ENCODE assay signal across 22 cellular contexts in the genomic region with DNA sequence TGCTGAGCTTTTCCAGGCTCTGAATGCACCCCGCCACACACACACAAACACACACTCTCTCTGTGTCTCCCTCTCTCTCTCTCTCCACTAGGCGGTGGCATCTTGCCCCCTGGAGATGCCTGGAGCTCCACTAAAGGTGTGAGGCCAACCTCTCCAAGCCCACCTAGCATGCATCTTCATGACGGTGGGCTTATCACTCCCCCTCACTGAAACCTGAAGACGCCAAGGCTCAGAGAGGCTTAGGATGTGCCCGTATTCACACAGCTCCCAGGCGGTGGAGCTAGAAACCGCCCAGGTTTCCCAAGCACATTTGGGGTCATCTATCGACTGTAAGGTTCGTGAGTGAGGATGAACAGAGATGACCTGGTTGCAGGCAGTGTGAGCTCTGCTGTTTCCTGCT. TPM values are rescaled to one million over a fixed set of nuclear protein-coding genes. Genes with fewer than 3 reads are reported as not detected.
"Had no signal": no experiment of that assay in that cellular context is flagged by ENCODE, and none has a peak within 500 bp of the region (broad histone marks: within the 10 kb centered on the region; RNA-seq: fewer than 3 reads in every experiment).

No MANE protein-coding gene starts in this region.

- H3K4me3 ChIP-seq: cardiac muscle cell, MG63 had no signal

- DNase-seq: activated CD4-positive, CD25-positive, alpha-beta regulatory T cell; activated CD8-positive, alpha-beta memory T cell treated with anti-CD3 and anti-CD28 coated beads, Interleukin-2, amount 50 U/mL, for 4 hours; activated naive CD4-positive, alpha-beta T cell treated with anti-CD3 and anti-CD28 coated beads for 36 hours; activated T-cell treated with anti-CD3 and anti-CD28 coated beads, Interleukin-2, amount 50 U/mL, for 72 hours; brain microvascular endothelial cell; MG63; NCI-H1092 treated with DMSO at 0.1 percent for 48 hours; NCI-H1436; NCI-H1694 treated with DMSO at 0.1 percent for 48 hours; NCI-H2029 treated with DMSO at 0.1 percent for 48 hours; NCI-H345; NCI-H510A; NCI-H526 treated with DMSO at 0.1 percent for 48 hours; NCI-H82; SK-N-SH; T-helper 1 cell had no signal

- H3K9me3 ChIP-seq: MG63, SK-N-SH had no signal

- H3K4me3 Mint-ChIP-seq: activated CD8-positive, alpha-beta T cell treated with anti-CD3 and anti-CD28 coated beads for 36 hours; activated naive CD4-positive, alpha-beta T cell treated with anti-CD3 and anti-CD28 coated beads for 36 hours; activated naive CD8-positive, alpha-beta T cell; activated T-cell treated with anti-CD3 and anti-CD28 coated beads, Interleukin-2, amount 50 U/mL, for 72 hours had no signal

- H3K36me3 ChIP-seq: brain microvascular endothelial cell, cardiac muscle cell, MG63 had no signal

- H3K27me3 ChIP-seq: brain microvascular endothelial cell, cardiac muscle cell, MG63 had no signal

- H3K27ac Mint-ChIP-seq: activated CD8-positive, alpha-beta T cell treated with anti-CD3 and anti-CD28 coated beads for 36 hours; activated naive CD4-positive, alpha-beta T cell treated with anti-CD3 and anti-CD28 coated beads for 36 hours; activated naive CD8-positive, alpha-beta T cell; activated T-cell treated with anti-CD3 and anti-CD28 coated beads, Interleukin-2, amount 50 U/mL, for 72 hours; activated T-helper 2 cell treated with anti-CD3 and anti-CD28 coated beads, Interferon-gamma antibody, Interleukin-2, Interleukin-4, amounts not matched to agents 10 μg/mL and 5 μg/mL and 100 μg/mL, durations not matched to agents 14 hours and 24 hours and 36 hours had no signal

- H3K9me3 Mint-ChIP-seq: activated T-helper 2 cell treated with anti-CD3 and anti-CD28 coated beads, Interferon-gamma antibody, Interleukin-2, Interleukin-4, amounts not matched to agents 10 μg/mL and 5 μg/mL and 100 μg/mL, durations not matched to agents 14 hours and 24 hours and 36 hours had no signal

- H3K27me3 Mint-ChIP-seq: activated CD8-positive, alpha-beta T cell treated with anti-CD3 and anti-CD28 coated beads for 36 hours; activated naive CD8-positive, alpha-beta T cell had no signal

- H3K9ac ChIP-seq: SK-N-SH had no signal

- H3K4me2 ChIP-seq: SK-N-SH had no signal

- H3K27ac ChIP-seq: brain microvascular endothelial cell, cardiac muscle cell, VCaP had no signal

RNA-seq across cellular contexts. Expression of gene BCL11B, which starts 42.6 kb away (rescaled TPM):
- total RNA-seq: OCI-LY7 had no signal
- polyA plus RNA-seq: SK-N-SH had no signal
